ENCODE assay signal across 11 cellular contexts in the genomic region with DNA sequence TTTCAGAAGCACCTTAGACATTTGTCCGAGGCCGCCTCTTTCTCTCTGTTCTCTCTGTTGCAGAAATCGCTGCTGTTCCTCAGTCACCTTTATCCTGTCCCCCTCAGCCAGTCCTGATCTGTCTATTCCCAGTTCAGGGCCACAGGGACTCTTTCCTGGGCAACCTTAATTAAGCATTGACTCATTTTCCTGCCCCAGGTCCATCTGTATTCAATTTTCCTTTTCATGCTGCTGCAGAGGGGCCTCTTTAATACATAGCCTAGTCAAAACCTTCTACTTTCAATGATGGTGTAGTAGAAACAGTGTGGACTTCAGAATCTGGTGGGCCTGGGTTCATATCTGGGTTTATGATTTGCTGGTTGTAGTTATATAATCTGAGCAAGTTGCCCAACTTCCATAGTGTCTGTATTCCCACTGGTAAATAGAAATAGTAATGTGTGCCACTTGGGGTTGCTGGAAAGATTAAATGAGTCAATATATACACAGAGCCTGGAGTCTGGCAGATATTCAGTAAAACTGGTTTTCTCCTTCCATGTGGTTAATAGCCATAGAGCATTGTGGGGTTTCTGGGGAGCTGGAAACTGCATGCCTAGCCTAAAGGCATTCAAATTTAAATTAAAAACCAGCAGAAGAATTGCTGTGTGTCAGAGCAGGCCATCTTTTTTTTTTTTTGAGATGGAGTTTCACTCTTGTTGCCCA. TPM values are rescaled to one million over a fixed set of nuclear protein-coding genes. Genes with fewer than 3 reads are reported as not detected.
A peak's percentile ranks its signal among the peaks of the same experiment; 100 is the strongest.
DNase-seq lines count a peak whose midpoint lies in the region; ATAC-seq, FAIRE-seq and TF ChIP-seq lines count a peak whose summit lies in the region.
"Had no signal": no experiment of that assay in that cellular context is flagged by ENCODE, and none has a peak within 500 bp of the region (broad histone marks: within the 10 kb centered on the region; RNA-seq: fewer than 3 reads in every experiment).

No MANE protein-coding gene starts in this region.

- TF ChIP-seq CTCF in SK-N-SH (IDR thresholded peaks at IDR 0.05) (no peak), Loucy (conservative IDR thresholded peaks at IDR 0.05; ENCODE audit: low read length) (no peak), astrocyte of the spinal cord (IDR thresholded peaks at IDR 0.05; ENCODE audit: low read depth, low read length) (no peak), osteoblast (IDR thresholded peaks at IDR 0.05; ENCODE audit: extremely low read depth, low read depth, low read length) (no peak)

- H3K4me3 ChIP-seq in SK-N-SH (ENCODE audit: low read depth in 2 of 2, low read length in 1 of 2) (no peak overlapping the region), Loucy (ENCODE audit: low read length, poor library complexity, severe bottlenecking) (peak overlapping the region; percentile 82), astrocyte of the spinal cord (ENCODE audit: low read depth, low read length) (no peak overlapping the region), osteoblast (ENCODE audit: insufficient read depth, low read length) (no peak overlapping the region)
- H3K4me3 ChIP-seq: thoracic aorta had no signal

- H3K27me3 ChIP-seq in SK-N-SH (ENCODE audit: insufficient read depth) (no peaks in the 10 kb centered on the region), Loucy (ENCODE audit: insufficient read depth, low read length, poor library complexity, severe bottlenecking) (no peaks in the 10 kb centered on the region), osteoblast (ENCODE audit: insufficient read depth, low read length) (no peaks in the 10 kb centered on the region)

- H3K9me2 ChIP-seq in SK-N-SH (no peaks in the 10 kb centered on the region), Loucy (replicated peaks; ENCODE audit: low read depth, low read length) (no peaks in the 10 kb centered on the region)

- H3K9ac ChIP-seq in SK-N-SH, result no peak overlapping the region
- peak overlapping the region; percentile 95 for H3K9ac ChIP-seq in Loucy (ENCODE audit: low read depth, low read length, poor library complexity, severe bottlenecking)
- H3K9ac ChIP-seq: KMS-11 had no signal

- WGBS in SK-N-SH (ENCODE audit: low lambda C conversion rate), result 92% methylated on average over 3 of the region's 3 CpGs

- DNase-seq in SK-N-SH, result no peak
- DNase-seq in astrocyte of the spinal cord (ENCODE audit: low read depth, low spot score), result peak; percentile 52
- peak; percentile 79 for DNase-seq in osteoblast (ENCODE audit: insufficient read length, low spot score, missing footprints)
- DNase-seq in H4 (ENCODE audit: low spot score), result no peak
- no peak for DNase-seq in HTR-8/SVneo (ENCODE audit: insufficient read length, low spot score)
- DNase-seq: DMS153 had no signal

- ATAC-seq in SK-N-SH treated with all-trans-retinoic acid at 6 μM for 48 hours (peak; percentile 43), HG03457 (IDR thresholded peaks at IDR 0.05; ENCODE audit: unreplicated experiment) (no peak)

- no peaks in the 10 kb centered on the region for H4K20me1 ChIP-seq in SK-N-SH (ENCODE audit: insufficient read depth)
- H4K20me1 ChIP-seq in Loucy (ENCODE audit: insufficient read depth, low read length, poor library complexity, severe bottlenecking), result peaks cover 66% of the 10 kb centered on the region
- peaks cover 60% of the 10 kb centered on the region for H4K20me1 ChIP-seq in osteoblast (ENCODE audit: insufficient read depth, low read length)

- CTCF ChIA-PET in SK-N-SH (lab: Yijun Ruan, JAX), result interaction anchor here (0.6 to 2.6 kb wide), 5 partner anchors 8 to 317 kb away, joined by 3 to 20 read pairs (median 3); no protein-coding TSS in a partner anchor

- H3K9me3 ChIP-seq in SK-N-SH, result no peaks in the 10 kb centered on the region
- no peaks in the 10 kb centered on the region for H3K9me3 ChIP-seq in Loucy (ENCODE audit: insufficient read depth, low read depth, low read length)
- no peaks in the 10 kb centered on the region for H3K9me3 ChIP-seq in osteoblast (ENCODE audit: low read depth, low read length)
- H3K9me3 ChIP-seq: thoracic aorta had no signal

- H3K4me2 ChIP-seq in SK-N-SH (no peak overlapping the region), Loucy (ENCODE audit: low read depth, low read length, poor library complexity, severe bottlenecking) (peak overlapping the region; percentile 94), osteoblast (ENCODE audit: insufficient read depth, low read length) (no peak overlapping the region)
- H3K4me2 ChIP-seq: KMS-11 had no signal

- H3K79me2 ChIP-seq in SK-N-SH (ENCODE audit: insufficient read depth) (peaks cover 10% of the 10 kb centered on the region; the same call in 1 of the 2 replicates), Loucy (ENCODE audit: insufficient read depth, low read length) (peaks cover 99% of the 10 kb centered on the region), osteoblast (ENCODE audit: insufficient read depth, low read length) (peaks cover 81% of the 10 kb centered on the region)

- H2AFZ ChIP-seq in SK-N-SH (ENCODE audit: low read depth), result no peak overlapping the region
- H2AFZ ChIP-seq in Loucy (ENCODE audit: low read length), result no peak overlapping the region
- no peak overlapping the region for H2AFZ ChIP-seq in osteoblast (ENCODE audit: low read length)

- H3F3A ChIP-seq in SK-N-SH (replicated peaks; ENCODE audit: insufficient read depth), result peaks cover 3% of the 10 kb centered on the region
- 0 out of 2 replicates have a peak, but pooled peaks cover 4% of the 10 kb centered on the region for H3F3A ChIP-seq in Loucy (ENCODE audit: low read depth)

- peak overlapping the region in 1 of 2 experiments; percentile 44; a peak in 2 of 4 replicates for H3K27ac ChIP-seq in SK-N-SH (ENCODE audit: low read depth in 2 of 2, low read length in 1 of 2)
- no peak overlapping the region for H3K27ac ChIP-seq in osteoblast (ENCODE audit: low read depth, low read length)
- H3K27ac ChIP-seq: KMS-11, thoracic aorta had no signal

- no peak for TF ChIP-seq EP300 in SK-N-SH (IDR thresholded peaks at IDR 0.05; ENCODE audit: borderline replicate concordance in 1 of 2, low read depth in 1 of 2, low read length in 1 of 2)

- in situ Hi-C loops in astrocyte of the spinal cord (cut with HindIII; ENCODE audit: low sequenced_read_pairs), result no loop called here

- H3K4me1 ChIP-seq in SK-N-SH (ENCODE audit: control insufficient read depth in 1 of 2, insufficient read depth in 2 of 2, low read depth in 1 of 2, low read length in 1 of 2), result peaks cover 0 to 50% of the 10 kb centered on the region in 2 experiments; a peak in 3 of 4 replicates
- peaks cover 86% of the 10 kb centered on the region for H3K4me1 ChIP-seq in Loucy (ENCODE audit: insufficient read depth, low read length, poor library complexity, severe bottlenecking)
- H3K4me1 ChIP-seq in osteoblast (ENCODE audit: insufficient read depth, low read length), result peaks cover 15% of the 10 kb centered on the region

- no peak for FAIRE-seq in HTR-8/SVneo (lab: Jason Lieb, UNC)

- H3K36me3 ChIP-seq in SK-N-SH (replicated peaks in 1 of 2; ENCODE audit: control insufficient read depth in 1 of 2, insufficient read depth in 2 of 2, low read length in 1 of 2), result no peaks in the 10 kb centered on the region
- no peaks in the 10 kb centered on the region for H3K36me3 ChIP-seq in Loucy (ENCODE audit: insufficient read depth, low read length)
- H3K36me3 ChIP-seq in osteoblast (ENCODE audit: insufficient read depth, low read length), result no peaks in the 10 kb centered on the region
- H3K36me3 ChIP-seq: thoracic aorta had no signal

- POLR2A ChIA-PET in SK-N-SH (lab: Yijun Ruan, JAX), result no interaction called here

- no peak for TF ChIP-seq RAD21 in SK-N-SH (IDR thresholded peaks at IDR 0.05; ENCODE audit: low read length)

TF ChIP-seq in SK-N-SH, 30 proteins besides CTCF, POLR2A, EP300 and RAD21 (continues in another document):
- TF ChIP-seq, protein P1, sequence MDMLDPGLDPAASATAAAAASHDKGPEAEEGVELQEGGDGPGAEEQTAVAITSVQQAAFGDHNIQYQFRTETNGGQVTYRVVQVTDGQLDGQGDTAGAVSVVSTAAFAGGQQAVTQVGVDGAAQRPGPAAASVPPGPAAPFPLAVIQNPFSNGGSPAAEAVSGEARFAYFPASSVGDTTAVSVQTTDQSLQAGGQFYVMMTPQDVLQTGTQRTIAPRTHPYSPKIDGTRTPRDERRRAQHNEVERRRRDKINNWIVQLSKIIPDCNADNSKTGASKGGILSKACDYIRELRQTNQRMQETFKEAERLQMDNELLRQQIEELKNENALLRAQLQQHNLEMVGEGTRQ (IDR thresholded peaks at IDR 0.05; ENCODE audit: borderline replicate concordance, low read depth, low read length), result no peak
- TF ChIP-seq ELF1 (IDR thresholded peaks at IDR 0.05) (no peak), JUND (IDR thresholded peaks at IDR 0.05) (no peak), FOXM1 (IDR thresholded peaks at IDR 0.05; ENCODE audit: low read depth) (no peak), MXI1 (IDR thresholded peaks at IDR 0.05; ENCODE audit: low read depth, low read length) (no peak), TAF1 (IDR thresholded peaks at IDR 0.05; ENCODE audit: borderline replicate concordance, low read depth, low read length) (no peak), NRF1 (IDR thresholded peaks at IDR 0.05; ENCODE audit: low read depth, low read length) (no peak), TEAD4 (IDR thresholded peaks at IDR 0.05; ENCODE audit: borderline replicate concordance, insufficient read depth) (no peak), EZH2phosphoT487 (IDR thresholded peaks at IDR 0.05; ENCODE audit: borderline replicate concordance, low read depth) (no peak)
- TF ChIP-seq, protein P2, sequence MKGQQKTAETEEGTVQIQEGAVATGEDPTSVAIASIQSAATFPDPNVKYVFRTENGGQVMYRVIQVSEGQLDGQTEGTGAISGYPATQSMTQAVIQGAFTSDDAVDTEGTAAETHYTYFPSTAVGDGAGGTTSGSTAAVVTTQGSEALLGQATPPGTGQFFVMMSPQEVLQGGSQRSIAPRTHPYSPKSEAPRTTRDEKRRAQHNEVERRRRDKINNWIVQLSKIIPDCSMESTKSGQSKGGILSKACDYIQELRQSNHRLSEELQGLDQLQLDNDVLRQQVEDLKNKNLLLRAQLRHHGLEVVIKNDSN (IDR thresholded peaks at IDR 0.05; ENCODE audit: borderline replicate concordance, low read depth), result no peak

RNA-seq across cellular contexts. Expression of a gene that starts 4.5 kb away (rescaled TPM):
- polyA plus RNA-seq in SK-N-SH (2012; rRNA removed), result 7.6 and 10.5 TPM in 2 replicates
- polyA plus RNA-seq in SK-N-SH (2012; cell fraction: cytosol; rRNA removed), result 5.1 and 5.4 TPM in 2 replicates
- 34.5 and 45.6 TPM in 2 replicates for polyA plus RNA-seq in SK-N-SH (2012; cell fraction: nucleus; rRNA removed)
- total RNA-seq in osteoblast, result 15.9 and 17.4 TPM in 2 replicates
- total RNA-seq in H4 (2014; rRNA removed; shearing (Covaris generic)), result 2.6 and 2.9 TPM in 2 replicates

Comparison
In these comparisons a context has a peak if more than half of its experiments do, and no peak if none do; other contexts are left out.
1. DNase-seq: peak in astrocyte of the spinal cord (single experiment) and osteoblast (single experiment); none in SK-N-SH (single experiment), H4 (single experiment) and HTR-8/SVneo (single experiment).